In genomic region chr6:34795836-34796425, GRCh38 we compare ENCODE assay signal across 21 cellular contexts. TPM values are rescaled to one million over a fixed set of nuclear protein-coding genes. Genes with fewer than 3 reads are reported as not detected.
DNase-seq lines count a peak whose midpoint lies in the region; ATAC-seq and TF ChIP-seq lines count a peak whose summit lies in the region.
"Had no signal": no experiment of that assay in that cellular context is flagged by ENCODE, and none has a peak within 500 bp of the region (broad histone marks: within the 10 kb centered on the region; RNA-seq: fewer than 3 reads in every experiment).

No MANE protein-coding gene starts in this region.

- H3K9me3 Mint-ChIP-seq in activated CD4-positive, alpha-beta memory T cell treated with anti-CD3 and anti-CD28 coated beads for 36 hours = no peaks in the 10 kb centered on the region
- H3K9me3 Mint-ChIP-seq: activated naive CD4-positive, alpha-beta T cell treated with anti-CD3 and anti-CD28 coated beads, Interleukin-2, amount 50 U/mL, for 24 hours; CD4-positive, alpha-beta memory T cell; stimulated activated naive CD8-positive, alpha-beta T cell treated with anti-CD3 and anti-CD28 coated beads, Interleukin-15, amount 100 ng/mL, for 72 hours had no signal

- intact Hi-C loops in left ventricle myocardium superior (cut with micrococcal nuclease) = no loop called here
- intact Hi-C loops in activated CD4-positive, alpha-beta memory T cell treated with anti-CD3 and anti-CD28 coated beads for 36 hours (cut with micrococcal nuclease) = no loop called here

- H3K4me1 ChIP-seq in cardiac muscle cell (ENCODE audit: low read depth) = peaks cover 2% of the 10 kb centered on the region
- H3K4me1 ChIP-seq: prostate gland had no signal

- no peak overlapping the region for H3K27ac Mint-ChIP-seq in activated CD4-positive, alpha-beta memory T cell treated with anti-CD3 and anti-CD28 coated beads for 36 hours
- H3K27ac Mint-ChIP-seq: stimulated activated naive CD8-positive, alpha-beta T cell treated with anti-CD3 and anti-CD28 coated beads, Interleukin-15, amount 100 ng/mL, for 72 hours had no signal

- ATAC-seq in left ventricle myocardium superior (no peak), SK-N-SH treated with all-trans-retinoic acid at 6 μM for 48 hours (0 out of 3 replicates have a peak, but pooled peaks have one; percentile 10)
- ATAC-seq: stimulated activated naive CD8-positive, alpha-beta T cell treated with anti-CD3 and anti-CD28 coated beads, Interleukin-15, amount 100 ng/mL, for 72 hours had no signal

- H3K36me3 ChIP-seq in cardiac muscle cell = no peaks in the 10 kb centered on the region
- H3K36me3 ChIP-seq: prostate gland had no signal

- TF ChIP-seq CTCF in cardiac muscle cell (IDR thresholded peaks at IDR 0.05; ENCODE audit: low read depth, low read length) (no peak), foreskin fibroblast (IDR thresholded peaks at IDR 0.05; ENCODE audit: low read depth, low read length) (no peak)

- H3K27ac ChIP-seq in cardiac muscle cell = peak overlapping the region; percentile 20
- H3K27ac ChIP-seq: prostate gland had no signal

- H3K36me3 Mint-ChIP-seq in activated CD4-positive, alpha-beta memory T cell treated with anti-CD3 and anti-CD28 coated beads for 36 hours = peaks cover 5% of the 10 kb centered on the region
- H3K36me3 Mint-ChIP-seq: activated naive CD4-positive, alpha-beta T cell treated with anti-CD3 and anti-CD28 coated beads, Interleukin-2, amount 50 U/mL, for 24 hours had no signal

- H3K4me3 ChIP-seq in cardiac muscle cell = no peak overlapping the region
- H3K4me3 ChIP-seq in foreskin fibroblast (ENCODE audit: low read depth in 1 of 2, low read length in 2 of 2) = no peak overlapping the region
- H3K4me3 ChIP-seq: prostate gland had no signal

- no peaks in the 10 kb centered on the region for H3K27me3 ChIP-seq in cardiac muscle cell

- peaks cover 13% of the 10 kb centered on the region for H3K4me1 Mint-ChIP-seq in activated CD4-positive, alpha-beta memory T cell treated with anti-CD3 and anti-CD28 coated beads for 36 hours (ENCODE audit: low read depth)

- POLR2A ChIA-PET in activated CD4-positive, alpha-beta memory T cell treated with anti-CD3 and anti-CD28 coated beads for 36 hours (lab: Charles Lee) = no interaction called here

- no peak overlapping the region for H3K4me3 Mint-ChIP-seq in activated CD4-positive, alpha-beta memory T cell treated with anti-CD3 and anti-CD28 coated beads for 36 hours
- H3K4me3 Mint-ChIP-seq: activated naive CD4-positive, alpha-beta T cell treated with anti-CD3 and anti-CD28 coated beads, Interleukin-2, amount 50 U/mL, for 24 hours; CD4-positive, alpha-beta memory T cell; stimulated activated naive CD8-positive, alpha-beta T cell treated with anti-CD3 and anti-CD28 coated beads, Interleukin-15, amount 100 ng/mL, for 72 hours had no signal

- no peaks in the 10 kb centered on the region for H3K27me3 Mint-ChIP-seq in activated CD4-positive, alpha-beta memory T cell treated with anti-CD3 and anti-CD28 coated beads for 36 hours
- H3K27me3 Mint-ChIP-seq: activated naive CD4-positive, alpha-beta T cell treated with anti-CD3 and anti-CD28 coated beads, Interleukin-2, amount 50 U/mL, for 24 hours; CD4-positive, alpha-beta memory T cell; stimulated activated naive CD8-positive, alpha-beta T cell treated with anti-CD3 and anti-CD28 coated beads, Interleukin-15, amount 100 ng/mL, for 72 hours had no signal

- no peaks in the 10 kb centered on the region for H3K9me3 ChIP-seq in cardiac muscle cell (ENCODE audit: low read depth)
- H3K9me3 ChIP-seq: prostate gland had no signal

- DNase-seq in cardiac muscle cell (ENCODE audit: low read depth in 1 of 2, low spot score in 1 of 2) = peak in 1 of 2 donors; percentile 34
- no peak for DNase-seq in left ventricle myocardium superior
- DNase-seq in foreskin fibroblast = peak; percentile 20 to 42
- no peak for DNase-seq in iPS-NIHi11 (ENCODE audit: low spot score)
- DNase-seq in NCI-H1436 (lab: John Stamatoyannopoulos, UW) = no peak
- no peak for DNase-seq in activated CD4-positive, alpha-beta memory T cell treated with anti-CD3 and anti-CD28 coated beads for 36 hours
- DNase-seq in activated effector memory CD4-positive, alpha-beta T cell treated with anti-CD3 and anti-CD28 coated beads, Interleukin-2, amount 50 U/mL, for 16 hours = no peak
- DNase-seq: 8988T; activated CD4-positive, alpha-beta T cell treated with anti-CD3 and anti-CD28 coated beads for 1 hour; CD4-positive, alpha-beta memory T cell; central memory CD4-positive, alpha-beta T cell; GDM1; head of caudate nucleus; NCI-H1092 treated with DMSO at 0.1 percent for 48 hours; NCI-H2227 treated with DMSO at 0.1 percent for 48 hours; SHP77; stimulated activated CD4-positive, alpha-beta T cell treated with anti-CD3 and anti-CD28 coated beads, Interleukin-12 subunit alpha, Interleukin-12 subunit beta, amount 100 ng/mL, for 4 hours; stimulated activated naive CD8-positive, alpha-beta T cell treated with anti-CD3 and anti-CD28 coated beads, Interleukin-15, amount 100 ng/mL, for 72 hours had no signal

- CTCF ChIA-PET in activated CD4-positive, alpha-beta memory T cell treated with anti-CD3 and anti-CD28 coated beads for 36 hours (lab: Charles Lee) = no interaction called here

TF ChIP-seq in SK-N-SH treated with all-trans-retinoic acid at 6 μM for 48 hours, 23 proteins besides CTCF, POLR2A, EP300 and RAD21:
- TF ChIP-seq ZNF565 (CRISPR knock-in tag; conservative IDR thresholded peaks at IDR 0.05; ENCODE audit: low read depth) (no peak), BACH2 (CRISPR knock-in tag; IDR thresholded peaks at IDR 0.05; ENCODE audit: borderline replicate concordance) (no peak), ISL1 (CRISPR knock-in tag; IDR thresholded peaks at IDR 0.05) (no peak), ESRRG (CRISPR knock-in tag; IDR thresholded peaks at IDR 0.05) (no peak), ZNF8 (CRISPR knock-in tag; IDR thresholded peaks at IDR 0.05) (no peak), ZFP30 (CRISPR knock-in tag; IDR thresholded peaks at IDR 0.05) (no peak), ZNF70 (CRISPR knock-in tag; IDR thresholded peaks at IDR 0.05) (no peak), OSR1 (CRISPR knock-in tag; IDR thresholded peaks at IDR 0.05) (no peak)
- TF ChIP-seq, protein P1, sequence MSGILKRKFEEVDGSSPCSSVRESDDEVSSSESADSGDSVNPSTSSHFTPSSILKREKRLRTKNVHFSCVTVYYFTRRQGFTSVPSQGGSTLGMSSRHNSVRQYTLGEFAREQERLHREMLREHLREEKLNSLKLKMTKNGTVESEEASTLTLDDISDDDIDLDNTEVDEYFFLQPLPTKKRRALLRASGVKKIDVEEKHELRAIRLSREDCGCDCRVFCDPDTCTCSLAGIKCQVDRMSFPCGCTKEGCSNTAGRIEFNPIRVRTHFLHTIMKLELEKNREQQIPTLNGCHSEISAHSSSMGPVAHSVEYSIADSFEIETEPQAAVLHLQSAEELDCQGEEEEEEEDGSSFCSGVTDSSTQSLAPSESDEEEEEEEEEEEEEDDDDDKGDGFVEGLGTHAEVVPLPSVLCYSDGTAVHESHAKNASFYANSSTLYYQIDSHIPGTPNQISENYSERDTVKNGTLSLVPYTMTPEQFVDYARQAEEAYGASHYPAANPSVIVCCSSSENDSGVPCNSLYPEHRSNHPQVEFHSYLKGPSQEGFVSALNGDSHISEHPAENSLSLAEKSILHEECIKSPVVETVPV (CRISPR knock-in tag; IDR thresholded peaks at IDR 0.05) = no peak

RNA-seq across cellular contexts. Expression of gene BLTP3A, which starts 4.0 kb away (rescaled TPM):
- 14.4 and 20.6 TPM in 2 replicates for total RNA-seq in cardiac muscle cell
- polyA plus RNA-seq in cardiac muscle cell = 6.4 and 12.7 TPM in 2 replicates
- total RNA-seq in left ventricle myocardium superior = 19.6 TPM
- 10 to 100 TPM; 14.1 to 14.6 TPM for total RNA-seq in activated CD4-positive, alpha-beta memory T cell treated with anti-CD3 and anti-CD28 coated beads for 36 hours

RNA-seq across cellular contexts. Expression of gene SNRPC, which starts 38.6 kb away (rescaled TPM):
- total RNA-seq in cardiac muscle cell = 120 and 169 TPM in 2 replicates
- polyA plus RNA-seq in cardiac muscle cell = 319 and 368 TPM in 2 replicates
- total RNA-seq in left ventricle myocardium superior = 173 TPM
- total RNA-seq in activated CD4-positive, alpha-beta memory T cell treated with anti-CD3 and anti-CD28 coated beads for 36 hours = 100 to 1,000 TPM; 139 to 140 TPM

Comparison
In these comparisons a context has a peak if more than half of its experiments do, and no peak if none do; other contexts are left out.
1. DNase-seq: peak in foreskin fibroblast (2 of 2); none in left ventricle myocardium superior (single experiment), iPS-NIHi11 (single experiment), NCI-H1436 (single experiment), activated CD4-positive, alpha-beta memory T cell treated with anti-CD3 and anti-CD28 coated beads for 36 hours (single experiment) and activated effector memory CD4-positive, alpha-beta T cell treated with anti-CD3 and anti-CD28 coated beads, Interleukin-2, amount 50 U/mL, for 16 hours (single experiment).